In the genomic region with DNA sequence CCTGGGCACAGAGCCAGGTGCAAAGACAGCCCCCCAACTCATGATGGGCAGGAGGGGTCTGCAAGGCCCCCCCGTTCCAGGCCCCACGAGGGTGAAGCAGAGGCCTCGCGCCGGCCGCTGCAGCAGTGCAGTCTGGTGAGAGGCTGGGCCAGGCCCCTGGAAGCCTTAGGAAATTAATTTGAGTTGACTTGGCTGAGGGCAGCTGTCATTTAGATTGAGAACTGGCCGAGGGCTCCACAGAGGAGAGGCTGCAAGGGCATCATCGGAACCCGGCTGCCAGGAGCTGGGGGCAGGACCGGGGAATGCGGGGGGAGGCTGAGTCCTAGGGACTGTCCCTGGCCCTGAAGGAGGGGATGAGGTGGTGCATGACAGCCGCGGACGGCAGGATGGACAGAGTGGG, we compare ENCODE assay signal across 19 cellular contexts.
"Had no signal": no experiment of that assay in that cellular context is flagged by ENCODE, and none has a peak within 500 bp of the region (broad histone marks: within the 10 kb centered on the region; RNA-seq: fewer than 3 reads in every experiment).

No MANE protein-coding gene starts in this region.

- H3K4me3 ChIP-seq: adrenal gland, heart right ventricle, lung, spleen had no signal

- H3K36me3 Mint-ChIP-seq: activated naive CD4-positive, alpha-beta T cell treated with anti-CD3 and anti-CD28 coated beads, Interleukin-2, amount 50 U/mL, for 24 hours; stimulated activated memory B cell treated with anti-CD40 and anti-IgM and Interleukin-4, amounts not matched to agents 10 μg/mL and 1 μg/mL and 100 μg/mL, for 72 hours; WTC11 had no signal

- H3K4me3 Mint-ChIP-seq: activated CD4-positive, alpha-beta T cell treated with anti-CD3 and anti-CD28 coated beads for 36 hours; activated naive CD4-positive, alpha-beta T cell treated with anti-CD3 and anti-CD28 coated beads, Interleukin-2, amount 50 U/mL, for 24 hours; stimulated activated memory B cell treated with anti-CD40 and anti-IgM and Interleukin-4, amounts not matched to agents 10 μg/mL and 1 μg/mL and 100 μg/mL, for 72 hours; WTC11 had no signal

- H3K4me1 Mint-ChIP-seq: activated CD4-positive, alpha-beta T cell treated with anti-CD3 and anti-CD28 coated beads for 36 hours; activated naive CD4-positive, alpha-beta T cell treated with anti-CD3 and anti-CD28 coated beads, Interleukin-2, amount 50 U/mL, for 24 hours; stimulated activated memory B cell treated with anti-CD40 and anti-IgM and Interleukin-4, amounts not matched to agents 10 μg/mL and 1 μg/mL and 100 μg/mL, for 72 hours had no signal

- H3K27me3 ChIP-seq: adrenal gland, heart right ventricle, spleen had no signal

- H3K4me1 ChIP-seq: adrenal gland, parathyroid adenoma, spleen had no signal

- H3K9me3 Mint-ChIP-seq: activated naive CD4-positive, alpha-beta T cell treated with anti-CD3 and anti-CD28 coated beads, Interleukin-2, amount 50 U/mL, for 24 hours; stimulated activated memory B cell treated with anti-CD40 and anti-IgM and Interleukin-4, amounts not matched to agents 10 μg/mL and 1 μg/mL and 100 μg/mL, for 72 hours; WTC11 had no signal

- ATAC-seq: activated CD4-positive, alpha-beta T cell treated with anti-CD3 and anti-CD28 coated beads for 36 hours; esophagus mucosa; left cardiac atrium; stimulated activated memory B cell treated with anti-CD40 and anti-IgM and Interleukin-4, amounts not matched to agents 10 μg/mL and 1 μg/mL and 100 μg/mL, for 72 hours; WTC11 had no signal

- FAIRE-seq: astrocyte, bronchial epithelial cell had no signal

- DNase-seq: activated CD4-positive, alpha-beta T cell treated with anti-CD3 and anti-CD28 coated beads for 36 hours; activated CD4-positive, alpha-beta T cell treated with anti-CD3 and anti-CD28 coated beads, Interleukin-2, amount 50 U/mL, for 48 hours; activated gamma-delta T cell; adrenal gland; cerebellar nuclear complex; effector CD4-positive, alpha-beta T cell; heart right ventricle; midbrain; spleen; stimulated activated CD4-positive, alpha-beta T cell treated with anti-CD3 and anti-CD28 coated beads, Interleukin-4, amount 100 ng/mL, for 4 hours had no signal

- H3K27ac ChIP-seq: adrenal gland, heart right ventricle, parathyroid adenoma, spleen had no signal

- H3K36me3 ChIP-seq: adrenal gland, spleen had no signal

- H3K9me3 ChIP-seq: adrenal gland, heart right ventricle, spleen had no signal

- H3K27ac Mint-ChIP-seq: activated CD4-positive, alpha-beta T cell treated with anti-CD3 and anti-CD28 coated beads for 36 hours; activated naive CD4-positive, alpha-beta T cell treated with anti-CD3 and anti-CD28 coated beads, Interleukin-2, amount 50 U/mL, for 24 hours; stimulated activated memory B cell treated with anti-CD40 and anti-IgM and Interleukin-4, amounts not matched to agents 10 μg/mL and 1 μg/mL and 100 μg/mL, for 72 hours; WTC11 had no signal
